In genomic region chrX:154506483-154507332, GRCh38 we compare ENCODE assay signal across 1 cellular context.
TF ChIP-seq lines count a peak whose summit lies in the region.

No MANE protein-coding gene starts in this region.

TF ChIP-seq in IMR-90, 13 proteins besides CTCF, POLR2A, EP300 and RAD21:
- TF ChIP-seq BHLHE40 (IDR thresholded peaks at IDR 0.05; ENCODE audit: low read depth, low read length) (no peak), ELK1 (IDR thresholded peaks at IDR 0.05; ENCODE audit: borderline replicate concordance, low read depth, low read length) (no peak), MAZ (IDR thresholded peaks at IDR 0.05; ENCODE audit: borderline replicate concordance, low read depth, low read length) (no peak), FOS (IDR thresholded peaks at IDR 0.05; ENCODE audit: low read depth, low read length) (no peak), MAFK (IDR thresholded peaks at IDR 0.05; ENCODE audit: low read depth, low read length) (no peak)
